24 cellular contexts compared by ENCODE assay signal in the genomic region with DNA sequence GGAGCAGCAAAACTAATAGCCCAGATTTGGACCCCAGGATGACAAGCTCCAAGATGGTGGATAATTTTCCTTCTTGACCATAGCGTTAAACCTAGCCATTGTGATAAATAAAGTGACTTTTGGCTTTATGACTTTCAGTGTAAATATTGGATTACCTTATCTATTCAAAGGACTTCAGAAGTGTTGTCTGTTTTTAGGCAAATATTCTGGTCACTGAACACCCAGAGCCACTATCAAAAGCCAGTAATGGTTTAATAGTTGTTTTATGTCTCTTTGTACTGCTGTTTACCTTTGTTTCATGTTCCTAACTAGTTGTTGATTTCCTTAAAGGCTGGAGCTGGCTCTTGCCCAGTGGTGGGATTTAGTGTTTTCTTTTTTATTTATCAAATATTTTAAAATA.
DNase-seq lines count a peak whose midpoint lies in the region; ATAC-seq, FAIRE-seq and TF ChIP-seq lines count a peak whose summit lies in the region.
"Had no signal": no experiment of that assay in that cellular context is flagged by ENCODE, and none has a peak within 500 bp of the region (broad histone marks: within the 10 kb centered on the region; RNA-seq: fewer than 3 reads in every experiment).

No MANE protein-coding gene starts in this region.

- H3K9ac ChIP-seq in liver (ENCODE audit: low read depth in 1 of 2, low read length in 2 of 2): no peak overlapping the region
- H3K9ac ChIP-seq: BLaER1 treated with 17β-estradiol and CSF1 and Interleukin-3, amounts not matched to agents 10 nM and 100 nM; GM23248 had no signal

- no peak overlapping the region for H3K4me3 ChIP-seq in LNCaP clone FGC (ENCODE audit: low read depth, low read length)
- H3K4me3 ChIP-seq in liver (ENCODE audit: low read depth in 1 of 3, low read length in 3 of 3): no peak overlapping the region
- H3K4me3 ChIP-seq: A549; BLaER1 treated with 17β-estradiol and CSF1 and Interleukin-3, amounts not matched to agents 10 nM and 100 nM; GM23248 had no signal

- ATAC-seq in GM18861 (IDR thresholded peaks at IDR 0.05; ENCODE audit: unreplicated experiment) (no peak), HG02759 (IDR thresholded peaks at IDR 0.05; ENCODE audit: unreplicated experiment) (no peak)
- ATAC-seq: A549 had no signal

- H3K27me3 ChIP-seq in liver (ENCODE audit: control insufficient read depth in 4 of 4, insufficient read depth in 4 of 4, low read length in 3 of 4): peaks cover 0 to 2% (median 0%) of the 10 kb centered on the region in 4 donors
- H3K27me3 ChIP-seq: BE2C; BLaER1 treated with 17β-estradiol and CSF1 and Interleukin-3, amounts not matched to agents 10 nM and 100 nM had no signal

- FAIRE-seq in endometrium (lab: Jason Lieb, UNC): peak; percentile 8
- FAIRE-seq: A549, GM12891, GM18507, H1 had no signal

- no peak for TF ChIP-seq RAD21 in liver (IDR thresholded peaks at IDR 0.05)

- TF ChIP-seq CTCF in LNCaP clone FGC (IDR thresholded peaks at IDR 0.05; ENCODE audit: control insufficient read depth, extremely low read depth, insufficient read depth) (no peak), liver (IDR thresholded peaks at IDR 0.05; ENCODE audit: low read depth, low read length, missing input control) (no peak)

- H3K27ac ChIP-seq in liver (ENCODE audit: low read depth in 1 of 2, low read length in 2 of 2): no peak overlapping the region
- H3K27ac ChIP-seq: 22Rv1; A549; BLaER1 treated with 17β-estradiol and CSF1 and Interleukin-3, amounts not matched to agents 10 nM and 100 nM; GM23248 had no signal

- DNase-seq in LNCaP clone FGC (ENCODE audit: low read depth): peak; percentile 35
- DNase-seq in A172 (ENCODE audit: low spot score): no peak
- DNase-seq: ACHN; AML-193; BE2C; Calu3; CD4-positive, alpha-beta T cell; COR-L47; DMS53; DMS79 treated with DMSO at 0.1 percent for 48 hours; GF-D8; GM23248; H7; HCEC 1CT had no signal

- no peaks in the 10 kb centered on the region for H3K9me3 ChIP-seq in liver (ENCODE audit: control insufficient read depth in 4 of 4, low read length in 3 of 4)
- H3K9me3 ChIP-seq: A549, BE2C had no signal

- 32% methylated on average over 1 of the region's 1 CpG for WGBS in liver

- H3K36me3 ChIP-seq in liver (ENCODE audit: control insufficient read depth in 4 of 4, insufficient read depth in 3 of 4, low read depth in 1 of 4, low read length in 3 of 4): no peaks in the 10 kb centered on the region
- H3K36me3 ChIP-seq: BE2C; BLaER1 treated with 17β-estradiol and CSF1 and Interleukin-3, amounts not matched to agents 10 nM and 100 nM had no signal

- H3K4me1 ChIP-seq in liver (ENCODE audit: control insufficient read depth in 4 of 4, insufficient read depth in 4 of 4, low read length in 3 of 4): peaks cover 0 to 10% (median 9%) of the 10 kb centered on the region in 4 donors
- H3K4me1 ChIP-seq: A549; BE2C; BLaER1 treated with 17β-estradiol and CSF1 and Interleukin-3, amounts not matched to agents 10 nM and 100 nM had no signal

TF ChIP-seq in liver, 16 proteins besides CTCF, POLR2A, EP300 and RAD21:
- TF ChIP-seq NR2F2 (IDR thresholded peaks at IDR 0.05) (no peak), FOXA2 (IDR thresholded peaks at IDR 0.05) (peak; percentile 36), FOXA1 (IDR thresholded peaks at IDR 0.05) (no peak)
- TF ChIP-seq, protein P1, sequence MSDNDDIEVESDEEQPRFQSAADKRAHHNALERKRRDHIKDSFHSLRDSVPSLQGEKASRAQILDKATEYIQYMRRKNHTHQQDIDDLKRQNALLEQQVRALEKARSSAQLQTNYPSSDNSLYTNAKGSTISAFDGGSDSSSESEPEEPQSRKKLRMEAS (IDR thresholded peaks at IDR 0.05): no peak
